12 cellular contexts compared by ENCODE assay signal in genomic region chr13:24627090-24627714, GRCh38. TPM values are rescaled to one million over a fixed set of nuclear protein-coding genes. Genes with fewer than 3 reads are reported as not detected.
DNase-seq lines count a peak whose midpoint lies in the region; ATAC-seq and TF ChIP-seq lines count a peak whose summit lies in the region.
"Had no signal": no experiment of that assay in that cellular context is flagged by ENCODE, and none has a peak within 500 bp of the region (broad histone marks: within the 10 kb centered on the region; RNA-seq: fewer than 3 reads in every experiment).

No MANE protein-coding gene starts in this region.

- H2AFZ ChIP-seq in HCT116 (ENCODE audit: low read depth, low read length, poor library complexity, severe bottlenecking): no peak overlapping the region

- H3K9me3 Mint-ChIP-seq in stimulated activated naive B cell treated with anti-CD40 and anti-IgM and Interleukin-4, amounts not matched to agents 10 μg/mL and 1 μg/mL and 100 μg/mL, for 72 hours: no peaks in the 10 kb centered on the region

- H3K36me3 ChIP-seq in A673 (ENCODE audit: insufficient read depth, low read length, poor library complexity, severe bottlenecking): no peaks in the 10 kb centered on the region
- no peaks in the 10 kb centered on the region for H3K36me3 ChIP-seq in HCT116 (ENCODE audit: control insufficient read depth in 1 of 2, insufficient read depth in 2 of 2, low read length in 2 of 2)
- no peaks in the 10 kb centered on the region for H3K36me3 ChIP-seq in body of pancreas (replicated peaks in 1 of 2; ENCODE audit: insufficient read depth in 1 of 2, low read depth in 2 of 2)
- no peaks in the 10 kb centered on the region for H3K36me3 ChIP-seq in prostate gland

- WGBS in body of pancreas, 2 donors: 44 to 49% methylated on average over 25 of the region's 25 CpGs
- 67% methylated on average over 25 of the region's 25 CpGs for WGBS in prostate gland

- H3K36me3 Mint-ChIP-seq in stimulated activated naive B cell treated with anti-CD40 and anti-IgM and Interleukin-4, amounts not matched to agents 10 μg/mL and 1 μg/mL and 100 μg/mL, for 72 hours: peaks cover 0 to 2% of the 10 kb centered on the region in 2 donors

- H3K4me1 ChIP-seq in A673 (ENCODE audit: insufficient read depth, low read length, poor library complexity, severe bottlenecking) (peaks cover 18% of the 10 kb centered on the region), HCT116 (ENCODE audit: control insufficient read depth in 1 of 2, insufficient read depth in 2 of 2, low read length in 2 of 2) (peaks cover 0 to 11% of the 10 kb centered on the region in 2 experiments; a peak in 2 of 4 replicates), body of pancreas (no peaks in the 10 kb centered on the region), prostate gland (replicated peaks) (peaks cover 3% of the 10 kb centered on the region)

- CTCF ChIA-PET in A673 (lab: Charles Lee) (no interaction called here), HCT116 (lab: Charles Lee) (interaction anchor here (0.8 to 1.0 kb wide), 2 partner anchors 43 to 368 kb away, joined by 3 read pairs; no protein-coding TSS in a partner anchor)

- H3K9me3 ChIP-seq in A673 (ENCODE audit: low read depth, low read length, poor library complexity, severe bottlenecking): no peaks in the 10 kb centered on the region
- H3K9me3 ChIP-seq in HCT116 (ENCODE audit: control insufficient read depth in 1 of 2, insufficient read depth in 1 of 2, low read depth in 1 of 2, low read length in 2 of 2): no peaks in the 10 kb centered on the region
- no peaks in the 10 kb centered on the region for H3K9me3 ChIP-seq in body of pancreas
- H3K9me3 ChIP-seq in prostate gland: no peaks in the 10 kb centered on the region

- H3K27me3 ChIP-seq in A673 (replicated peaks; ENCODE audit: insufficient read depth, low read depth, low read length, poor library complexity) (no peaks in the 10 kb centered on the region), HCT116 (ENCODE audit: insufficient read depth, low read length) (no peaks in the 10 kb centered on the region), body of pancreas (no peaks in the 10 kb centered on the region), prostate gland (replicated peaks; ENCODE audit: insufficient read depth) (no peaks in the 10 kb centered on the region)

- no TSS peak for BruUV-seq in A673 (replicated peaks; lab: Mats Ljungman, UMichigan)
- no TSS peak for BruUV-seq in HCT116 (replicated peaks; lab: Mats Ljungman, UMichigan)

- H3K4me3 Mint-ChIP-seq in stimulated activated naive B cell treated with anti-CD40 and anti-IgM and Interleukin-4, amounts not matched to agents 10 μg/mL and 1 μg/mL and 100 μg/mL, for 72 hours: no peak overlapping the region

- H3K79me2 ChIP-seq in HCT116 (ENCODE audit: insufficient read depth, low read length): no peaks in the 10 kb centered on the region

- no peaks in the 10 kb centered on the region for H3K27me3 Mint-ChIP-seq in stimulated activated naive B cell treated with anti-CD40 and anti-IgM and Interleukin-4, amounts not matched to agents 10 μg/mL and 1 μg/mL and 100 μg/mL, for 72 hours

- RAD21 ChIA-PET in HCT116 (lab: Charles Lee; ENCODE audit: low non-redundant PET in 1 of 2, low total read pairs in 2 of 2, uncharacterized antibody in 2 of 2, unreplicated experiment in 2 of 2): no interaction called here

- peak; percentile 94 for ATAC-seq in HCT116
- no peak for ATAC-seq in body of pancreas
- ATAC-seq in left colon: peak; percentile 74
- no peak for ATAC-seq in GM18511 (IDR thresholded peaks at IDR 0.05; ENCODE audit: unreplicated experiment)
- ATAC-seq in GM18909 (IDR thresholded peaks at IDR 0.05; ENCODE audit: poor library complexity, unreplicated experiment): no peak
- ATAC-seq in stimulated activated naive B cell treated with anti-CD40 and anti-IgM and Interleukin-4, amounts not matched to agents 10 μg/mL and 1 μg/mL and 100 μg/mL, for 72 hours (replicated peaks): no peak

- no peak overlapping the region for H3K9ac ChIP-seq in HCT116 (ENCODE audit: low read length)

- no peaks in the 10 kb centered on the region for H4K20me1 ChIP-seq in HCT116 (ENCODE audit: insufficient read depth)

- no peaks in the 10 kb centered on the region for H3K9me2 ChIP-seq in HCT116 (ENCODE audit: insufficient read depth)

- TF ChIP-seq RAD21 in HCT116 (IDR thresholded peaks at IDR 0.05; ENCODE audit: low read depth): peak; percentile 46

- intact Hi-C loops in A673 (cut with micrococcal nuclease; ENCODE audit: unreplicated experiment) (no loop called here), HCT116 (cut with micrococcal nuclease) (loop anchor here (1.0 kb wide), 1 partner anchor 44 kb away; no protein-coding TSS in a partner anchor), body of pancreas (cut with DNase I) (no loop called here), left colon (cut with DNase I, micrococcal nuclease) (no loop called here), prostate gland (cut with DNase I) (no loop called here)

- TF ChIP-seq POLR2A in HCT116 (IDR thresholded peaks at IDR 0.05; ENCODE audit: borderline replicate concordance, extremely low read depth, insufficient read depth, insufficient read length): no peak
- no peak for TF ChIP-seq POLR2A in body of pancreas (IDR thresholded peaks at IDR 0.05)
- TF ChIP-seq POLR2A in prostate gland (IDR thresholded peaks at IDR 0.05): no peak

- H3K4me1 Mint-ChIP-seq in stimulated activated naive B cell treated with anti-CD40 and anti-IgM and Interleukin-4, amounts not matched to agents 10 μg/mL and 1 μg/mL and 100 μg/mL, for 72 hours: peaks cover 25 to 35% of the 10 kb centered on the region in 2 donors

- no peak overlapping the region for H3K4me3 ChIP-seq in A673 (ENCODE audit: low read depth, low read length, poor library complexity, severe bottlenecking)
- no peak overlapping the region for H3K4me3 ChIP-seq in HCT116 (replicated peaks in 1 of 2; ENCODE audit: low read depth in 1 of 2, low read length in 2 of 2)
- no peak overlapping the region for H3K4me3 ChIP-seq in body of pancreas
- H3K4me3 ChIP-seq in prostate gland: no peak overlapping the region

- TF ChIP-seq CTCF in A673 (conservative IDR thresholded peaks at IDR 0.05; ENCODE audit: low read depth, low read length) (peak; percentile 45), HCT116 (IDR thresholded peaks at IDR 0.05 in 2 of 3, conservative IDR thresholded peaks at IDR 0.05 in 1 of 3; ENCODE audit: borderline replicate concordance in 1 of 3, insufficient read depth in 1 of 3, low read depth in 2 of 3, low read length in 2 of 3) (peak; percentile 43 to 91 (median 76); a peak in 5 of 6 replicates), body of pancreas (IDR thresholded peaks at IDR 0.05) (peak; percentile 19 to 61 (median 54)), prostate gland (IDR thresholded peaks at IDR 0.05) (peak in 1 of 4 experiments; percentile 23)

- DNase-seq in A673 (ENCODE audit: low spot score) (no peak), HCT116 (ENCODE audit: low read depth, low spot score) (peak; percentile 4), body of pancreas (peak in 3 of 4 donors; percentile 26 to 47 (median 42)), left colon (peak; percentile 44 to 76), prostate gland (ENCODE audit: low spot score) (no peak)
- no peak for DNase-seq in stimulated activated naive B cell treated with anti-CD40 and anti-IgM and Interleukin-4, amounts not matched to agents 10 μg/mL and 1 μg/mL and 100 μg/mL, for 72 hours
- DNase-seq: activated CD4-positive, alpha-beta T cell treated with anti-CD3 and anti-CD28 coated beads, Interleukin-2, amount 50 U/mL, for 48 hours; DMS79 treated with DMSO at 0.1 percent for 48 hours; right cardiac atrium had no signal

- H3K4me2 ChIP-seq in HCT116 (ENCODE audit: low read length): no peak overlapping the region

- H3K27ac Mint-ChIP-seq in stimulated activated naive B cell treated with anti-CD40 and anti-IgM and Interleukin-4, amounts not matched to agents 10 μg/mL and 1 μg/mL and 100 μg/mL, for 72 hours: no peak overlapping the region

- POLR2A ChIA-PET in A673 (lab: Charles Lee; ENCODE audit: low non-redundant PET): no interaction called here
- POLR2A ChIA-PET in HCT116 (lab: Charles Lee): no interaction called here

- H3K27ac ChIP-seq in A673 (ENCODE audit: low read depth, low read length, poor library complexity, severe bottlenecking) (no peak overlapping the region), HCT116 (ENCODE audit: low read depth, low read length) (no peak overlapping the region), body of pancreas (no peak overlapping the region), prostate gland (no peak overlapping the region)
- H3K27ac ChIP-seq: epithelial cell of prostate had no signal

TF ChIP-seq in HCT116, 20 proteins besides CTCF, POLR2A, EP300 and RAD21:
- TF ChIP-seq TCF7L2 (IDR thresholded peaks at IDR 0.05; ENCODE audit: borderline replicate concordance, extremely low read depth, insufficient read depth, insufficient read length): peak; percentile 29
- no peak for TF ChIP-seq ELF1 (IDR thresholded peaks at IDR 0.05; ENCODE audit: borderline replicate concordance, low read depth)
- 0 out of 2 replicates have a peak, but pooled peaks have one; percentile 11 for TF ChIP-seq ZFX (IDR thresholded peaks at IDR 0.05)
TF ChIP-seq in HCT116: peak in this region for 2.

RNA-seq across cellular contexts. Expression of gene ATP12A, which starts 53.0 kb away (rescaled TPM):
- total RNA-seq in A673 (2021): 0.39 and 0.47 TPM in 2 replicates
- 0.30 TPM for total RNA-seq in HCT116 (2021; ENCODE audit: unreplicated experiment)
- 0.10 and 0.16 TPM in 2 replicates for polyA plus RNA-seq in HCT116 (2012)
- total RNA-seq in body of pancreas: under 1 TPM; under 0.01 to 0.26 TPM
- under 1 TPM in 1 of 2 donors, not detected in 1; 0.64 TPM for total RNA-seq in left colon
- total RNA-seq in prostate gland: under 1 TPM; 0.09 to 0.91 TPM
- total RNA-seq: right cardiac atrium had no signal
- polyA plus RNA-seq: right cardiac atrium had no signal

Comparison
In these comparisons a context has a peak if more than half of its experiments do, and no peak if none do; other contexts are left out.
1. DNase-seq: peak in HCT116 (single experiment), body of pancreas (3 of 4) and left colon (2 of 2); none in A673 (single experiment), prostate gland (single experiment) and stimulated activated naive B cell treated with anti-CD40 and anti-IgM and Interleukin-4, amounts not matched to agents 10 μg/mL and 1 μg/mL and 100 μg/mL, for 72 hours (single experiment).
2. ATAC-seq: peak in HCT116 (single experiment) and left colon (single experiment); none in body of pancreas (single experiment), GM18511 (single experiment), GM18909 (single experiment) and stimulated activated naive B cell treated with anti-CD40 and anti-IgM and Interleukin-4, amounts not matched to agents 10 μg/mL and 1 μg/mL and 100 μg/mL, for 72 hours (0 of 2).